Comparison of ENCODE assay signal across 20 cellular contexts in the genomic region with DNA sequence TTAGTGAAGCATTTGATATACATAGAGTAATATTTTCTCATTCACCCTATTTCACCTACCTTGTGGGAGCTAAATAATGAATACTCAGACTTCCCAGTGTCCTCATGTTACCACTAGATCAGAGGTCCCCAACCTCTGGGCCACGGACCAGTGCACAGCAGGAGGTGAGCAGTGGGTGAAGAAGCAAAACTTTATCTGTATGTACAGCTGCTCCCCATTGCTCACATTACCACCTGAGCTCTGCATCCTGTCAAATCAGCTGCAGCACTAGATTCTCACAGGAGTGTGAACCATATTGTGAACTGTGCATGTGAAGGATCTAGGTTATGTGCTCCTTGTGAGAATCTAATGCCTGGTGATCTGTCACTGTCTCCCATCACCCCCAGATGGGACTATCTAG.
"Had no signal": no experiment of that assay in that cellular context is flagged by ENCODE, and none has a peak within 500 bp of the region (broad histone marks: within the 10 kb centered on the region; RNA-seq: fewer than 3 reads in every experiment).

No MANE protein-coding gene starts in this region.

- H3K27ac ChIP-seq: SJSA1, SK-N-MC had no signal

- H3K4me3 ChIP-seq: MG63, SJSA1, SK-N-MC had no signal

- DNase-seq: Karpas-422, KG1, MG63, NCI-H1092, NCI-H1105 treated with DMSO at 0.1 percent for 48 hours, NCI-H1417 treated with DMSO at 0.1 percent for 48 hours, NCI-H1694, NCI-H187 treated with DMSO at 0.1 percent for 48 hours, NCI-H2029 treated with DMSO at 0.1 percent for 48 hours, NCI-H2171 treated with DMSO at 0.1 percent for 48 hours, NCI-H345, NCI-H446 treated with DMSO at 0.1 percent for 48 hours, NCI-H524 treated with DMSO at 0.1 percent for 48 hours, NCI-H69, NCI-H774, Right ventricle myocardium superior, RPMI8226, SIG-M5 had no signal

- H3K4me1 ChIP-seq: SJSA1 had no signal

- H3K36me3 ChIP-seq: MG63 had no signal

- H3K9me3 ChIP-seq: MG63, SJSA1 had no signal
